In the genomic region with DNA sequence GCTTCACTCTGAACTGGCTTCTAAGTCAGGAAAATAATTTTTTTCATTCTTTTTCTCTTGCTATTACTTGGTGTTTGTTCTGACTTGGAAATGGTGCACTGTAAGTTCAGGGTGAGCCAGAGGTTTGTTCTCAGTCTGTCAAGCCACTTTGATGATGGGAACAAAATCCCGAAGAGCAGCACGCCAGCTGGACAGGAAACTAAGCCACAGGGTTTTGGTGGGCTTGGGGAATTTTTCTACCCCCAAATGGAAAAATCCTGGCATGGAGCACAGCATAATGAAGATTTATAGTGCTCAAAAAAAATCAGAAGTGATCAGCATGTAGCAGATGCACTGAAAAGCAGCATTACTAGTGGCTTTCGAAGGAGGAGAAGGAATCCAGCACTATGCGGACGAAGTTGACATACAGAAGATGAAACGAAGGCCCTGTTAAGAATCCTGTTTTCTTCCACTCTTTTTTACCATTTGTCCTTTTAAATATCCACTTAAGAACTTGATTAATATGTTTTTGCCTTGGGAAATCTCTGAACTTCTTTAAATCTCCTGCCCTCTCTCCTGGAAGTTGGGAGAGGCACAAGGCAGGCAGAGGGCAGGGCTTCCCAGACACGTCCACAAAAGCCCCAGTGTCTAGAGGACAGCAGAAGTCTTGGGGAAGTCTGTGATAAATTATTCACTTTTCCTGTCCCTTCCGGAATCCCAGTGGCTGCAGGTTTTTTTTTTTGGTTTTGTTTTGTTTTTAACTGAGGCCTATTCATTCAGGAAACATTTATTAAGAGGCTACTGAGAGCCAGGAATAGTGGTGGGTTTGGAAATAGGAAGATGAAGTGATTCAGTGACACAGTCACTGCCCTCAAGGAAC, we compare ENCODE assay signal across 11 cellular contexts.
DNase-seq lines count a peak whose midpoint lies in the region; ATAC-seq and TF ChIP-seq lines count a peak whose summit lies in the region.
"Had no signal": no experiment of that assay in that cellular context is flagged by ENCODE, and none has a peak within 500 bp of the region (broad histone marks: within the 10 kb centered on the region; RNA-seq: fewer than 3 reads in every experiment).

No MANE protein-coding gene starts in this region.

- no peak overlapping the region for H4K91ac ChIP-seq in neuronal stem cell (ENCODE audit: low read depth, low read length, poor library complexity)

- no peak for ATAC-seq in HG03196 (IDR thresholded peaks at IDR 0.05; ENCODE audit: unreplicated experiment)
- ATAC-seq: GM12878 had no signal

- H2BK12ac ChIP-seq in neuronal stem cell (ENCODE audit: low read length) = no peak overlapping the region

- DNase-seq in HT1080 (ENCODE audit: low read depth) (peak; percentile 49), dermis blood vessel endothelial cell (peak; percentile 66), spleen (no peak), neuronal stem cell (ENCODE audit: low spot score) (no peak), NCI-H2196 (lab: John Stamatoyannopoulos, UW; ENCODE audit: unreplicated experiment) (no peak), COLO668 (lab: John Stamatoyannopoulos, UW; ENCODE audit: unreplicated experiment) (no peak)
- DNase-seq: activated gamma-delta T cell treated with Interleukin-2 at 50 U/mL for 16 hours, kidney glomerular epithelial cell had no signal

- no peak overlapping the region for H2BK120ac ChIP-seq in neuronal stem cell (ENCODE audit: low read depth, low read length)

- H3K27ac ChIP-seq in mesodermal cell (ENCODE audit: low read depth, low read length, severe bottlenecking) (peak overlapping the region; percentile 64), spleen (peak overlapping the region; percentile 7 to 71 (median 56)), neuronal stem cell (replicated peaks; ENCODE audit: low read length) (no peak overlapping the region)

- H3K4me3 ChIP-seq in mesodermal cell (ENCODE audit: extremely low read depth, insufficient read depth, low read length, poor library complexity, severe bottlenecking) (no peak overlapping the region), spleen (no peak overlapping the region), neuronal stem cell (ENCODE audit: low read length in 2 of 2) (no peak overlapping the region)
- H3K4me3 ChIP-seq: GM12878 had no signal

- H3K23ac ChIP-seq in neuronal stem cell (ENCODE audit: low read depth, low read length, poor library complexity) = no peak overlapping the region

- H2BK15ac ChIP-seq in neuronal stem cell (ENCODE audit: low read length) = no peak overlapping the region

- no peak overlapping the region for H2AFZ ChIP-seq in neuronal stem cell (ENCODE audit: low read length)

- intact Hi-C loops in spleen (cut with DNase I; ENCODE audit: low total_unique reads) = no loop called here

- H2BK5ac ChIP-seq in neuronal stem cell (ENCODE audit: low read length) = no peak overlapping the region

- H3K27me3 ChIP-seq in spleen (replicated peaks in 1 of 7) (no peaks in the 10 kb centered on the region), neuronal stem cell (ENCODE audit: control insufficient read depth in 3 of 3, insufficient read depth in 3 of 3, low read depth in 1 of 3, low read length in 3 of 3) (no peaks in the 10 kb centered on the region)

- TF ChIP-seq POLR2A in spleen (IDR thresholded peaks at IDR 0.05) = no peak

- H3K79me1 ChIP-seq in neuronal stem cell (ENCODE audit: low read depth, low read length) = peaks cover 1% of the 10 kb centered on the region

- no peak overlapping the region for H4K8ac ChIP-seq in neuronal stem cell (ENCODE audit: low read depth, low read length)

- no peak overlapping the region for H3K4ac ChIP-seq in neuronal stem cell (ENCODE audit: low read length)

- 93 to 98% methylated on average over 4 to 5 of the region's 8 CpGs for WGBS in mesodermal cell (ENCODE audit: insufficient coverage in 2 of 2), 2 experiments
- 71 to 81% (median 77%) methylated on average over 8 of the region's 8 CpGs for WGBS in spleen, 5 donors
- WGBS in neuronal stem cell (ENCODE audit: extremely low coverage in 2 of 2, insufficient read length in 2 of 2, insufficient replicate concordance in 1 of 2), 2 donors = no CpG with 5 or more reads among the region's 8 CpGs

- H3K36me3 ChIP-seq in mesodermal cell (ENCODE audit: control insufficient read depth, insufficient read depth, low read length) = peaks cover 8% of the 10 kb centered on the region
- peaks cover 0 to 36% (median under 1%) of the 10 kb centered on the region in 6 donors for H3K36me3 ChIP-seq in spleen
- no peaks in the 10 kb centered on the region for H3K36me3 ChIP-seq in neuronal stem cell (replicated peaks in 1 of 2; ENCODE audit: control insufficient read depth in 2 of 2, insufficient read depth in 2 of 2, low read length in 2 of 2)

- H3K18ac ChIP-seq in neuronal stem cell (ENCODE audit: low read length) = no peak overlapping the region

- H3K4me1 ChIP-seq in mesodermal cell (ENCODE audit: control insufficient read depth, insufficient read depth, low read length, poor library complexity, severe bottlenecking) (peaks cover 16% of the 10 kb centered on the region), spleen (peaks cover 0 to 11% (median under 1%) of the 10 kb centered on the region in 6 donors), neuronal stem cell (ENCODE audit: control insufficient read depth in 2 of 2, insufficient read depth in 1 of 2, low read depth in 1 of 2, low read length in 2 of 2) (no peaks in the 10 kb centered on the region)

- no peak overlapping the region for H3K4me2 ChIP-seq in neuronal stem cell (ENCODE audit: insufficient read depth, low read length, poor library complexity, severe bottlenecking)

- TF ChIP-seq CTCF in spleen (IDR thresholded peaks at IDR 0.05 in 8 of 11, conservative IDR thresholded peaks at IDR 0.05 in 3 of 11) = no peak

- H3K9me3 ChIP-seq in mesodermal cell (ENCODE audit: control insufficient read depth, low read length) (peaks cover 11% of the 10 kb centered on the region), spleen (no peaks in the 10 kb centered on the region), neuronal stem cell (replicated peaks in 1 of 2; ENCODE audit: control insufficient read depth in 2 of 2, insufficient read depth in 1 of 2, low read depth in 1 of 2, low read length in 2 of 2) (no peaks in the 10 kb centered on the region)

- H3K9ac ChIP-seq in neuronal stem cell (ENCODE audit: low read depth, low read length, poor library complexity) = no peak overlapping the region

- H3K14ac ChIP-seq in neuronal stem cell (ENCODE audit: low read length) = no peak overlapping the region

- H2AK5ac ChIP-seq in neuronal stem cell (ENCODE audit: low read depth, low read length) = no peak overlapping the region

Comparison
In these comparisons a context has a peak if more than half of its experiments do, and no peak if none do; other contexts are left out.
1. DNase-seq: peak in HT1080 (single experiment) and dermis blood vessel endothelial cell (single experiment); none in spleen (single experiment), neuronal stem cell (single experiment), NCI-H2196 (single experiment) and COLO668 (single experiment).